ENCODE assay signal across 8 cellular contexts in genomic region chr7:30771859-30772429, GRCh38. TPM values are rescaled to one million over a fixed set of nuclear protein-coding genes. Genes with fewer than 3 reads are reported as not detected.
DNase-seq lines count a peak whose midpoint lies in the region; ATAC-seq and TF ChIP-seq lines count a peak whose summit lies in the region.

No MANE protein-coding gene starts in this region.

- peak overlapping the region; percentile 89 for H3K4me3 Mint-ChIP-seq in activated CD4-positive, alpha-beta T cell treated with anti-CD3 and anti-CD28 coated beads, Interleukin-2, amount 10 ng/mL, durations not matched to agents 24 days and 14 days
- H3K4me3 Mint-ChIP-seq in activated CD4-positive, alpha-beta memory T cell treated with anti-CD3 and anti-CD28 coated beads, Interleukin-2, amount 10 ng/mL, durations not matched to agents 7 days and 5 days = peak overlapping the region; percentile 79

- CTCF ChIA-PET in activated CD4-positive, alpha-beta memory T cell treated with anti-CD3 and anti-CD28 coated beads, Interleukin-2, amount 10 ng/mL, durations not matched to agents 7 days and 5 days (lab: Charles Lee) = no interaction called here

- peaks cover 5% of the 10 kb centered on the region for H3K4me1 Mint-ChIP-seq in activated CD4-positive, alpha-beta T cell treated with anti-CD3 and anti-CD28 coated beads, Interleukin-2, amount 10 ng/mL, durations not matched to agents 24 days and 14 days
- H3K4me1 Mint-ChIP-seq in activated CD4-positive, alpha-beta memory T cell treated with anti-CD3 and anti-CD28 coated beads, Interleukin-2, amount 10 ng/mL, durations not matched to agents 7 days and 5 days = peaks cover 9% of the 10 kb centered on the region

- H3K27ac Mint-ChIP-seq in activated CD4-positive, alpha-beta T cell treated with anti-CD3 and anti-CD28 coated beads, Interleukin-2, amount 10 ng/mL, durations not matched to agents 24 days and 14 days = peak overlapping the region; percentile 86
- peak overlapping the region; percentile 62 for H3K27ac Mint-ChIP-seq in activated CD4-positive, alpha-beta memory T cell treated with anti-CD3 and anti-CD28 coated beads, Interleukin-2, amount 10 ng/mL, durations not matched to agents 7 days and 5 days

- no peaks in the 10 kb centered on the region for H3K9me3 Mint-ChIP-seq in activated CD4-positive, alpha-beta T cell treated with anti-CD3 and anti-CD28 coated beads, Interleukin-2, amount 10 ng/mL, durations not matched to agents 24 days and 14 days
- H3K9me3 Mint-ChIP-seq in activated CD4-positive, alpha-beta memory T cell treated with anti-CD3 and anti-CD28 coated beads, Interleukin-2, amount 10 ng/mL, durations not matched to agents 7 days and 5 days = no peaks in the 10 kb centered on the region

- H3K4me3 ChIP-seq in left ventricle myocardium inferior = peak overlapping the region; percentile 80
- H3K4me3 ChIP-seq in skeletal muscle satellite cell (ENCODE audit: low read length) = peak overlapping the region; percentile 95

- TF ChIP-seq CTCF in left ventricle myocardium inferior (IDR thresholded peaks at IDR 0.05; ENCODE audit: borderline replicate concordance) = no peak

- H3K36me3 Mint-ChIP-seq in activated CD4-positive, alpha-beta T cell treated with anti-CD3 and anti-CD28 coated beads, Interleukin-2, amount 10 ng/mL, durations not matched to agents 24 days and 14 days (ENCODE audit: low read depth) = no peaks in the 10 kb centered on the region
- no peaks in the 10 kb centered on the region for H3K36me3 Mint-ChIP-seq in activated CD4-positive, alpha-beta memory T cell treated with anti-CD3 and anti-CD28 coated beads, Interleukin-2, amount 10 ng/mL, durations not matched to agents 7 days and 5 days (ENCODE audit: low read depth)

- H3K36me3 ChIP-seq in left ventricle myocardium inferior (no peaks in the 10 kb centered on the region), skeletal muscle satellite cell (ENCODE audit: insufficient read depth, low read length) (no peaks in the 10 kb centered on the region)

- peak overlapping the region; percentile 88 for H3K9ac ChIP-seq in skeletal muscle satellite cell (ENCODE audit: low read depth, low read length)

- peaks cover 7% of the 10 kb centered on the region for H3K27me3 Mint-ChIP-seq in activated CD4-positive, alpha-beta T cell treated with anti-CD3 and anti-CD28 coated beads, Interleukin-2, amount 10 ng/mL, durations not matched to agents 24 days and 14 days
- peaks cover 2% of the 10 kb centered on the region for H3K27me3 Mint-ChIP-seq in activated CD4-positive, alpha-beta memory T cell treated with anti-CD3 and anti-CD28 coated beads, Interleukin-2, amount 10 ng/mL, durations not matched to agents 7 days and 5 days

- H3K27ac ChIP-seq in left ventricle myocardium inferior (replicated peaks) = peak overlapping the region; percentile 85

- ATAC-seq in HG02938 (IDR thresholded peaks at IDR 0.05; ENCODE audit: unreplicated experiment) (peak; percentile 38), GM21717 (IDR thresholded peaks at IDR 0.05; ENCODE audit: unreplicated experiment) (no peak)

- intact Hi-C loops in activated CD4-positive, alpha-beta T cell treated with anti-CD3 and anti-CD28 coated beads, Interleukin-2, amount 10 ng/mL, durations not matched to agents 24 days and 14 days (cut with micrococcal nuclease) = loop anchor here (5.0 kb wide), 1 partner anchor 745 kb away; the partner anchor contains the start of genes FKBP14 and PLEKHA8
- intact Hi-C loops in left ventricle myocardium inferior (cut with micrococcal nuclease) = no loop called here

- POLR2A ChIA-PET in activated CD4-positive, alpha-beta memory T cell treated with anti-CD3 and anti-CD28 coated beads, Interleukin-2, amount 10 ng/mL, durations not matched to agents 7 days and 5 days (lab: Charles Lee) = interaction anchor here (1.1 to 1.5 kb wide), 2 partner anchors 11 to 45 kb away, joined by 3 to 4 read pairs; no protein-coding TSS in a partner anchor

- DNase-seq in activated CD4-positive, alpha-beta T cell treated with anti-CD3 and anti-CD28 coated beads, Interleukin-2, amount 10 ng/mL, durations not matched to agents 24 days and 14 days = peak; percentile 58
- DNase-seq in activated CD4-positive, alpha-beta T cell treated with anti-CD3 and anti-CD28 coated beads for 4 hours = no peak
- no peak for DNase-seq in activated CD4-positive, alpha-beta memory T cell treated with anti-CD3 and anti-CD28 coated beads, Interleukin-2, amount 10 ng/mL, durations not matched to agents 7 days and 5 days
- DNase-seq in left ventricle myocardium inferior = no peak
- no peak for DNase-seq in stimulated activated CD4-positive, alpha-beta T cell treated with anti-CD3 and anti-CD28 coated beads, Interleukin-4, amount 100 ng/mL, for 24 hours

- H3K27me3 ChIP-seq in left ventricle myocardium inferior (ENCODE audit: low read depth) (no peaks in the 10 kb centered on the region), skeletal muscle satellite cell (ENCODE audit: control insufficient read depth, insufficient read depth, low read length) (peaks cover 1% of the 10 kb centered on the region)

- H3K4me2 ChIP-seq in skeletal muscle satellite cell (ENCODE audit: low read length) = peak overlapping the region; percentile 98

- H3K9me3 ChIP-seq in left ventricle myocardium inferior (replicated peaks) = no peaks in the 10 kb centered on the region
- H3K9me3 ChIP-seq in skeletal muscle satellite cell (replicated peaks; ENCODE audit: low read length) = no peaks in the 10 kb centered on the region

- peaks cover 44% of the 10 kb centered on the region for H3K4me1 ChIP-seq in left ventricle myocardium inferior
- H3K4me1 ChIP-seq in skeletal muscle satellite cell (ENCODE audit: control insufficient read depth, insufficient read depth, low read length) = peaks cover 9% of the 10 kb centered on the region

RNA-seq across cellular contexts. Expression of gene MINDY4, which starts 0.7 kb away (rescaled TPM):
- total RNA-seq in activated CD4-positive, alpha-beta T cell treated with anti-CD3 and anti-CD28 coated beads, Interleukin-2, amount 10 ng/mL, durations not matched to agents 24 days and 14 days = 1.2 and 1.3 TPM in 2 replicates
- total RNA-seq in activated CD4-positive, alpha-beta memory T cell treated with anti-CD3 and anti-CD28 coated beads, Interleukin-2, amount 10 ng/mL, durations not matched to agents 7 days and 5 days = 1 to 10 TPM; 1.5 TPM
- 3.8 TPM for total RNA-seq in left ventricle myocardium inferior
- 6.6 and 8.7 TPM in 2 replicates for total RNA-seq in skeletal muscle satellite cell (2012; rRNA removed)

RNA-seq across cellular contexts. Expression of gene INMT, which starts 20.0 kb away (rescaled TPM):
- total RNA-seq in activated CD4-positive, alpha-beta T cell treated with anti-CD3 and anti-CD28 coated beads, Interleukin-2, amount 10 ng/mL, durations not matched to agents 24 days and 14 days = not detected in 2 replicates
- 1 to 10 TPM in 1 of 2 experiments, under 1 TPM in 1; 0.40 to 1.0 TPM for total RNA-seq in activated CD4-positive, alpha-beta memory T cell treated with anti-CD3 and anti-CD28 coated beads, Interleukin-2, amount 10 ng/mL, durations not matched to agents 7 days and 5 days
- 49.5 TPM for total RNA-seq in left ventricle myocardium inferior
- 0.22 and 1.3 TPM in 2 replicates for total RNA-seq in skeletal muscle satellite cell (2012; rRNA removed)

Comparison
In these comparisons a context has a peak if more than half of its experiments do, and no peak if none do; other contexts are left out.
1. RNA of gene INMT, which starts 20.0 kb away (total RNA-seq): 49.5 TPM in left ventricle myocardium inferior (single experiment); 0.40 to 1.0 TPM in activated CD4-positive, alpha-beta memory T cell treated with anti-CD3 and anti-CD28 coated beads, Interleukin-2, amount 10 ng/mL, durations not matched to agents 7 days and 5 days and not detected in activated CD4-positive, alpha-beta T cell treated with anti-CD3 and anti-CD28 coated beads, Interleukin-2, amount 10 ng/mL, durations not matched to agents 24 days and 14 days; every median in the first group is over 10 times any median in the second.